Comparison of ENCODE assay signal across 24 cellular contexts in genomic region chr11:64132982-64133705, GRCh38. TPM values are rescaled to one million over a fixed set of nuclear protein-coding genes. Genes with fewer than 3 reads are reported as not detected.
DNase-seq lines count a peak whose midpoint lies in the region; ATAC-seq, FAIRE-seq and TF ChIP-seq lines count a peak whose summit lies in the region.
"Had no signal": no experiment of that assay in that cellular context is flagged by ENCODE, and none has a peak within 500 bp of the region (broad histone marks: within the 10 kb centered on the region; RNA-seq: fewer than 3 reads in every experiment).

No MANE protein-coding gene starts in this region.

- H3K36me3 Mint-ChIP-seq in activated T-cell treated with anti-CD3 and anti-CD28 coated beads, Interleukin-2, amount 50 U/mL, for 24 hours (ENCODE audit: low read depth) = no peaks in the 10 kb centered on the region
- H3K36me3 Mint-ChIP-seq: CD8-positive, alpha-beta T cell had no signal

- no peak for TF ChIP-seq RAD21 in HepG2 (CRISPR knock-in tag; IDR thresholded peaks at IDR 0.05)
- no peak for TF ChIP-seq RAD21 in H1 (IDR thresholded peaks at IDR 0.05 in 1 of 2, conservative IDR thresholded peaks at IDR 0.05 in 1 of 2; ENCODE audit: low read depth in 2 of 2, low read length in 2 of 2)

- peak overlapping the region; percentile 9; the same call in 1 of the 2 replicates for H2BK12ac ChIP-seq in H1 (ENCODE audit: low read depth, low read length)

- H3K27me3 ChIP-seq in HepG2 (ENCODE audit: control insufficient read depth in 1 of 2, insufficient read depth in 2 of 2, low read length in 2 of 2) (no peaks in the 10 kb centered on the region), right lobe of liver (no peaks in the 10 kb centered on the region), SJCRH30 (no peaks in the 10 kb centered on the region), H1 (replicated peaks in 1 of 4; ENCODE audit: control insufficient read depth in 3 of 4, extremely low read depth in 1 of 4, insufficient read depth in 3 of 4, low read length in 3 of 4) (peaks cover 0 to 38% (median 18%) of the 10 kb centered on the region in 4 experiments; a peak in 6 of 7 replicates)
- H3K27me3 ChIP-seq: MG63, Peyer's patch had no signal

- H2BK120ac ChIP-seq in H1 (replicated peaks; ENCODE audit: low read depth, low read length) = no peak overlapping the region

- no peak overlapping the region for H2AK5ac ChIP-seq in H1 (ENCODE audit: low read depth, low read length)

- no peak overlapping the region for H3K27ac ChIP-seq in HepG2 (ENCODE audit: extremely low read length, insufficient read depth, low read length)
- no peak overlapping the region for H3K27ac ChIP-seq in right lobe of liver
- peak overlapping the region; percentile 88 for H3K27ac ChIP-seq in SJCRH30
- H3K27ac ChIP-seq in H1 (ENCODE audit: low read depth, low read length) = no peak overlapping the region
- peak overlapping the region; percentile 25 for H3K27ac ChIP-seq in temporal lobe (ENCODE audit: low read depth, low read length)
- H3K27ac ChIP-seq: Peyer's patch had no signal

- H3K9me3 Mint-ChIP-seq in activated T-cell treated with anti-CD3 and anti-CD28 coated beads, Interleukin-2, amount 50 U/mL, for 24 hours = no peaks in the 10 kb centered on the region
- H3K9me3 Mint-ChIP-seq: CD8-positive, alpha-beta T cell had no signal

- no peak for TF ChIP-seq CTCF in HepG2 (CRISPR knock-in tag; IDR thresholded peaks at IDR 0.05)
- no peak for TF ChIP-seq CTCF in right lobe of liver (IDR thresholded peaks at IDR 0.05)
- no peak for TF ChIP-seq CTCF in H1 (IDR thresholded peaks at IDR 0.05; ENCODE audit: control extremely low read depth in 1 of 3, insufficient read depth in 1 of 3, low read depth in 1 of 3, low read length in 3 of 3)

- no peak overlapping the region for H4K8ac ChIP-seq in H1 (ENCODE audit: extremely low read depth, insufficient read depth, low read length)

- H3K27me3 Mint-ChIP-seq in activated T-cell treated with anti-CD3 and anti-CD28 coated beads, Interleukin-2, amount 50 U/mL, for 24 hours = no peaks in the 10 kb centered on the region

- POLR2A ChIA-PET in HepG2 (lab: Yijun Ruan, JAX) = interaction anchor here (1.4 kb wide), 1 partner anchor 53 kb away, joined by 4 read pairs; the partner anchor contains the start of gene STIP1
- POLR2A ChIA-PET in H1 (lab: Charles Lee; ENCODE audit: partially characterized antibody) = interaction anchor here (0.6 to 3.9 kb wide), 2 partner anchors 11 to 37 kb away, joined by 3 to 16 read pairs; no protein-coding TSS in a partner anchor

- H3K14ac ChIP-seq in H1 (ENCODE audit: insufficient read length) = no peak overlapping the region

- 92% methylated on average over 13 of the region's 17 CpGs for WGBS in HepG2 (ENCODE audit: low lambda C conversion rate)
- no CpG with 5 or more reads among the region's 17 CpGs for WGBS in right lobe of liver (ENCODE audit: insufficient coverage, low coverage, low lambda C conversion rate, missing lambda C conversion rate)
- 92% methylated on average over 13 of the region's 17 CpGs; no CpG with 5 or more reads in 1 of the 2 experiments for WGBS in H1 (ENCODE audit: extremely low coverage in 1 of 2, insufficient coverage in 1 of 2, insufficient read length in 1 of 2, insufficient replicate concordance in 2 of 2, low coverage in 1 of 2, low lambda C conversion rate in 2 of 2, missing lambda C conversion rate in 1 of 2), 2 experiments

- DNase-seq in HepG2 (ENCODE audit: low spot score) (no peak), right lobe of liver (no peak), SJCRH30 (peak; percentile 45 to 57), H1 (ENCODE audit: low read depth in 1 of 2, low spot score in 2 of 2) (no peak), SHP77 (lab: John Stamatoyannopoulos, UW) (no peak)
- DNase-seq in activated T-cell treated with anti-CD3 and anti-CD28 coated beads, Interleukin-2, amount 50 U/mL, for 24 hours = no peak
- DNase-seq: Caco-2; CD8-positive, alpha-beta T cell; GDM1; KG1; MG63; NCI-H146; NCI-H1930; NCI-H2107; NCI-H526; OCI-M1; Peyer's patch; T-helper 1 cell had no signal

- no peak overlapping the region for H3K18ac ChIP-seq in H1 (ENCODE audit: extremely low read depth, low read length)

- no peak overlapping the region for H3K4me3 Mint-ChIP-seq in activated T-cell treated with anti-CD3 and anti-CD28 coated beads, Interleukin-2, amount 50 U/mL, for 24 hours
- H3K4me3 Mint-ChIP-seq: CD8-positive, alpha-beta T cell had no signal

- CTCF ChIA-PET in HepG2 (lab: Yijun Ruan, JAX; ENCODE audit: low intra/inter-chr PET ratio, low total read pairs) = no interaction called here
- CTCF ChIA-PET in H1 (lab: Charles Lee; ENCODE audit: partially characterized antibody) = interaction anchor here (0.8 to 11.5 kb wide), 9 partner anchors 11 to 131 kb away, joined by 3 to 165 read pairs (median 4); no protein-coding TSS in a partner anchor

- H4K91ac ChIP-seq in H1 (replicated peaks; ENCODE audit: insufficient read length, low read length) = no peak overlapping the region

- H3K9ac ChIP-seq in HepG2 (ENCODE audit: insufficient read depth, low read depth, low read length) = no peak overlapping the region
- no peak overlapping the region for H3K9ac ChIP-seq in H1 (replicated peaks in 1 of 4; ENCODE audit: extremely low read depth in 1 of 4, low read depth in 3 of 4, low read length in 3 of 4)

- no peaks in the 10 kb centered on the region for H3K9me3 ChIP-seq in HepG2 (ENCODE audit: low read length)
- H3K9me3 ChIP-seq in right lobe of liver = no peaks in the 10 kb centered on the region
- no peaks in the 10 kb centered on the region for H3K9me3 ChIP-seq in SJCRH30 (replicated peaks)
- H3K9me3 ChIP-seq in H1 (ENCODE audit: insufficient read depth in 2 of 2, low read depth in 1 of 2, low read length in 1 of 2) = no peaks in the 10 kb centered on the region
- H3K9me3 ChIP-seq: Caco-2, MG63, Peyer's patch had no signal

- peaks cover 3% of the 10 kb centered on the region for H3K79me1 ChIP-seq in H1 (ENCODE audit: low read depth, low read length)

- no peaks in the 10 kb centered on the region for H3K79me2 ChIP-seq in HepG2 (ENCODE audit: insufficient read depth, low read length)
- no peaks in the 10 kb centered on the region for H3K79me2 ChIP-seq in H1 (ENCODE audit: control insufficient read depth in 1 of 2, insufficient read depth in 2 of 2, low read length in 2 of 2)

- H3K27ac Mint-ChIP-seq in activated T-cell treated with anti-CD3 and anti-CD28 coated beads, Interleukin-2, amount 50 U/mL, for 24 hours = no peak overlapping the region
- H3K27ac Mint-ChIP-seq: CD8-positive, alpha-beta T cell had no signal

- H2AFZ ChIP-seq in HepG2 (ENCODE audit: low read length) (no peak overlapping the region), H1 (ENCODE audit: low read length) (no peak overlapping the region)

- H3K4ac ChIP-seq in H1 (replicated peaks; ENCODE audit: insufficient read length, low read depth, low read length) = no peak overlapping the region

- H3K36me3 ChIP-seq in HepG2 (replicated peaks in 1 of 2; ENCODE audit: control insufficient read depth in 1 of 2, insufficient read depth in 2 of 2, low read length in 2 of 2) = peaks cover 0 to 1% of the 10 kb centered on the region in 2 experiments; a peak in 2 of 5 replicates
- no peaks in the 10 kb centered on the region for H3K36me3 ChIP-seq in right lobe of liver
- H3K36me3 ChIP-seq in SJCRH30 = no peaks in the 10 kb centered on the region
- no peaks in the 10 kb centered on the region for H3K36me3 ChIP-seq in H1 (ENCODE audit: control insufficient read depth in 2 of 4, insufficient read depth in 4 of 4, low read length in 3 of 4)
- H3K36me3 ChIP-seq: MG63, Peyer's patch had no signal

- ATAC-seq in HepG2 (no peak), right lobe of liver (no peak), HG03342 (IDR thresholded peaks at IDR 0.05; ENCODE audit: unreplicated experiment) (no peak)
- ATAC-seq: CD8-positive, alpha-beta T cell; HCT116 had no signal

- no peak overlapping the region for H3K56ac ChIP-seq in H1 (replicated peaks; ENCODE audit: insufficient read length, low read depth, low read length)

- intact Hi-C loops in HepG2 (cut with micrococcal nuclease; ENCODE audit: unreplicated experiment) = no loop called here
- intact Hi-C loops in right lobe of liver (cut with DNase I) = no loop called here

- TF ChIP-seq EP300 in HepG2 (IDR thresholded peaks at IDR 0.05; ENCODE audit: low read depth in 2 of 2, low read length in 2 of 2) (no peak), HepG2 (CRISPR knock-in tag; IDR thresholded peaks at IDR 0.05; ENCODE audit: borderline replicate concordance) (no peak), H1 (IDR thresholded peaks at IDR 0.05; ENCODE audit: borderline replicate concordance in 1 of 2, low read depth in 2 of 2, low read length in 2 of 2) (no peak)

- FAIRE-seq in HepG2 (lab: Jason Lieb, UNC) (no peak), H1 (lab: Jason Lieb, UNC) (no peak)
- FAIRE-seq: A204.1, GM12892, GM19239 had no signal

- no TSS peak for BruUV-seq in HepG2 (replicated peaks; lab: Mats Ljungman, UMichigan)

- in situ Hi-C loops in HepG2 (cut with HindIII; ENCODE audit: extremely low pct_ligation_motif_present, low pct_unique_long_range_greater_than_20kb) = no loop called here

- H3K4me2 ChIP-seq in HepG2 (ENCODE audit: low read depth, low read length) (no peak overlapping the region), H1 (ENCODE audit: insufficient read depth in 1 of 2, low read depth in 2 of 2, low read length in 2 of 2) (no peak overlapping the region)

- no peaks in the 10 kb centered on the region for H3K4me1 Mint-ChIP-seq in activated T-cell treated with anti-CD3 and anti-CD28 coated beads, Interleukin-2, amount 50 U/mL, for 24 hours (ENCODE audit: low read depth)

- H3K4me3 ChIP-seq in HepG2 (replicated peaks in 1 of 3; ENCODE audit: insufficient read depth in 1 of 3, low read depth in 2 of 3, low read length in 3 of 3) (no peak overlapping the region), right lobe of liver (no peak overlapping the region), SJCRH30 (0 out of 2 replicates have a peak overlapping the region, but pooled peaks have one; percentile 6), H1 (ENCODE audit: extremely low read depth in 1 of 4, insufficient read depth in 2 of 4, low read depth in 3 of 4, low read length in 4 of 4) (no peak overlapping the region)
- H3K4me3 ChIP-seq: MG63, Peyer's patch had no signal

- H2BK5ac ChIP-seq in H1 (ENCODE audit: low read depth, low read length) = no peak overlapping the region; the same call in 1 of the 2 replicates

- H2BK15ac ChIP-seq in H1 (ENCODE audit: low read length) = no peak overlapping the region

- no peak for TF ChIP-seq POLR2A in HepG2 (IDR thresholded peaks at IDR 0.05; ENCODE audit: insufficient read depth in 1 of 2, low read depth in 2 of 2, low read length in 2 of 2)
- no peak for TF ChIP-seq POLR2A in right lobe of liver (IDR thresholded peaks at IDR 0.05)
- no peak for TF ChIP-seq POLR2A in H1 (IDR thresholded peaks at IDR 0.05; ENCODE audit: control extremely low read depth in 1 of 2, low read depth in 2 of 2, low read length in 2 of 2)

- H3K23me2 ChIP-seq in H1 (ENCODE audit: low read depth, low read length) = no peaks in the 10 kb centered on the region

- no peak overlapping the region for H2BK20ac ChIP-seq in H1 (ENCODE audit: low read length)

- H3K4me1 ChIP-seq in HepG2 (ENCODE audit: insufficient read depth, low read length) = peaks cover 47% of the 10 kb centered on the region
- H3K4me1 ChIP-seq in right lobe of liver = peaks cover 0 to 3% (median 0%) of the 10 kb centered on the region in 4 donors
- peaks cover 31% of the 10 kb centered on the region for H3K4me1 ChIP-seq in SJCRH30
- peaks cover 0 to 10% (median 4%) of the 10 kb centered on the region in 4 experiments; a peak in 5 of 7 replicates for H3K4me1 ChIP-seq in H1 (replicated peaks in 1 of 4; ENCODE audit: control insufficient read depth in 3 of 4, insufficient read depth in 4 of 4, low read length in 3 of 4)
- H3K4me1 ChIP-seq: Peyer's patch had no signal

- H3K23ac ChIP-seq in H1 (ENCODE audit: insufficient read length) = no peak overlapping the region

- H4K20me1 ChIP-seq in HepG2 (ENCODE audit: insufficient read depth, low read length) (no peaks in the 10 kb centered on the region; the same call in 1 of the 2 replicates), H1 (replicated peaks in 1 of 2; ENCODE audit: control insufficient read depth in 1 of 2, insufficient read depth in 2 of 2, low read length in 2 of 2) (peaks cover 5 to 15% of the 10 kb centered on the region in 2 experiments)

- H4K5ac ChIP-seq in H1 (ENCODE audit: insufficient read length, low read depth, low read length) = no peak overlapping the region

RNA-seq across cellular contexts. Expression of gene MACROD1, which starts 32.8 kb away (rescaled TPM):
- total RNA-seq in HepG2 (2016; rRNA removed; fragmentation: Illumina TruSeq; extraction: Trizol) = 34.5 and 39.6 TPM in 2 replicates
- total RNA-seq in HepG2 (2016; cell fraction: cytosol; rRNA removed; fragmentation: Illumina TruSeq; extraction: Trizol; ENCODE audit: low read depth) = 23.6 and 29.7 TPM in 2 replicates
- 43.8 and 49.2 TPM in 2 replicates for total RNA-seq in HepG2 (2016; cell fraction: insoluble cytoplasmic fraction; rRNA removed; fragmentation: Illumina TruSeq; extraction: Trizol)
- 16.2 and 21.8 TPM in 2 replicates for total RNA-seq in HepG2 (2016; cell fraction: membrane; rRNA removed; fragmentation: Illumina TruSeq; extraction: Trizol)
- 22.4 and 29.3 TPM in 2 replicates for total RNA-seq in HepG2 (2016; cell fraction: nucleus; rRNA removed; fragmentation: Illumina TruSeq; extraction: Trizol)
- 23.1 and 33.3 TPM in 2 replicates for polyA plus RNA-seq in HepG2 (2011; rRNA removed)
- 25.3 and 42.0 TPM in 2 replicates for polyA plus RNA-seq in HepG2 (2011; cell fraction: cytosol; rRNA removed)
- 93.7 and 126 TPM in 2 replicates for polyA plus RNA-seq in HepG2 (2011; cell fraction: nucleus; rRNA removed)
- polyA plus RNA-seq in HepG2 (2012) = 18.7 and 29.0 TPM in 2 replicates
- 25.1 and 25.8 TPM in 2 replicates for polyA plus RNA-seq in HepG2 (2016; cell fraction: cytosol; fragmentation: Illumina TruSeq; extraction: Trizol; ENCODE audit: low read depth)
- polyA plus RNA-seq in HepG2 (2016; cell fraction: insoluble cytoplasmic fraction; fragmentation: Illumina TruSeq; extraction: Trizol; ENCODE audit: low read depth) = 30.6 and 31.8 TPM in 2 replicates
- polyA plus RNA-seq in HepG2 (2016; cell fraction: membrane; fragmentation: Illumina TruSeq; extraction: Trizol; ENCODE audit: low read depth) = 19.9 and 25.0 TPM in 2 replicates
- polyA plus RNA-seq in HepG2 (2016; cell fraction: nucleus; fragmentation: Illumina TruSeq; extraction: Trizol; ENCODE audit: insufficient read depth, low read depth) = 40.3 and 41.4 TPM in 2 replicates
- polyA minus RNA-seq in HepG2 (2011; rRNA and poly(A)+ RNA removed; ENCODE audit: low replicate concordance) = 8.3 and 13.1 TPM in 2 replicates
- 10.1 and 10.9 TPM in 2 replicates for polyA minus RNA-seq in HepG2 (2011; cell fraction: cytosol; rRNA and poly(A)+ RNA removed)
- 17.8 and 21.0 TPM in 2 replicates for polyA minus RNA-seq in HepG2 (2011; cell fraction: nucleus; rRNA and poly(A)+ RNA removed)
- total RNA-seq in right lobe of liver = 100 to 1,000 TPM in 1 of 6 experiments, 10 to 100 TPM in 5; 12.3 to 219 (median 27.8) TPM
- total RNA-seq in SJCRH30 (2014; rRNA removed; shearing (Covaris generic)) = 25.6 and 26.3 TPM in 2 replicates
- 19.5 and 19.6 TPM in 2 replicates for total RNA-seq in H1 (2021; fragmentation: NEBNext Ultra II Directional; extraction: Animal tissue kit (Norgen Biotek cat#: 25700))
- polyA plus RNA-seq in H1 (2011; rRNA removed) = 34.1 and 107 TPM in 2 replicates
- polyA plus RNA-seq in H1 (2011; cell fraction: cytosol; rRNA removed) = 32.4 TPM
- polyA plus RNA-seq in H1 (2011; cell fraction: nucleus; rRNA removed) = 76.9 TPM
- 11.6 to 26.0 TPM (median 19.7 TPM) in 4 replicates for polyA plus RNA-seq in H1 (2012, experiment 1 of 2)
- polyA plus RNA-seq in H1 (2012, experiment 2 of 2) = 38.9 TPM
- 15.5 TPM for polyA plus RNA-seq in H1 (2013, experiment 1 of 2)
- 18.0 TPM for polyA plus RNA-seq in H1 (2013, experiment 2 of 2)
- 1.8 and 2.5 TPM in 2 replicates for polyA minus RNA-seq in H1 (2011; rRNA and poly(A)+ RNA removed)
- 21.4 TPM for polyA minus RNA-seq in H1 (2011; cell fraction: cytosol; rRNA and poly(A)+ RNA removed)
- 16.9 TPM for polyA minus RNA-seq in H1 (2011; cell fraction: nucleus; rRNA and poly(A)+ RNA removed)
- 12.0 TPM for total RNA-seq in temporal lobe

RNA-seq across cellular contexts. Expression of gene STIP1, which starts 52.8 kb away (rescaled TPM):
- total RNA-seq in HepG2 (2016; rRNA removed; fragmentation: Illumina TruSeq; extraction: Trizol) = 217 and 245 TPM in 2 replicates
- 46.5 and 48.4 TPM in 2 replicates for total RNA-seq in HepG2 (2016; cell fraction: cytosol; rRNA removed; fragmentation: Illumina TruSeq; extraction: Trizol; ENCODE audit: low read depth)
- 218 and 244 TPM in 2 replicates for total RNA-seq in HepG2 (2016; cell fraction: insoluble cytoplasmic fraction; rRNA removed; fragmentation: Illumina TruSeq; extraction: Trizol)
- total RNA-seq in HepG2 (2016; cell fraction: membrane; rRNA removed; fragmentation: Illumina TruSeq; extraction: Trizol) = 61.0 and 67.1 TPM in 2 replicates
- total RNA-seq in HepG2 (2016; cell fraction: nucleus; rRNA removed; fragmentation: Illumina TruSeq; extraction: Trizol) = 112 and 121 TPM in 2 replicates
- polyA plus RNA-seq in HepG2 (2011; rRNA removed) = 81.1 and 83.3 TPM in 2 replicates
- polyA plus RNA-seq in HepG2 (2011; cell fraction: cytosol; rRNA removed) = 91.1 and 93.1 TPM in 2 replicates
- polyA plus RNA-seq in HepG2 (2011; cell fraction: nucleus; rRNA removed) = 60.8 and 70.1 TPM in 2 replicates
- polyA plus RNA-seq in HepG2 (2012) = 137 and 145 TPM in 2 replicates
- 30.4 and 33.4 TPM in 2 replicates for polyA plus RNA-seq in HepG2 (2016; cell fraction: cytosol; fragmentation: Illumina TruSeq; extraction: Trizol; ENCODE audit: low read depth)
- 276 and 284 TPM in 2 replicates for polyA plus RNA-seq in HepG2 (2016; cell fraction: insoluble cytoplasmic fraction; fragmentation: Illumina TruSeq; extraction: Trizol; ENCODE audit: low read depth)
- polyA plus RNA-seq in HepG2 (2016; cell fraction: membrane; fragmentation: Illumina TruSeq; extraction: Trizol; ENCODE audit: low read depth) = 43.9 and 49.3 TPM in 2 replicates
- polyA plus RNA-seq in HepG2 (2016; cell fraction: nucleus; fragmentation: Illumina TruSeq; extraction: Trizol; ENCODE audit: insufficient read depth, low read depth) = 175 and 176 TPM in 2 replicates
- polyA minus RNA-seq in HepG2 (2011; rRNA and poly(A)+ RNA removed; ENCODE audit: low replicate concordance) = 195 and 711 TPM in 2 replicates
- polyA minus RNA-seq in HepG2 (2011; cell fraction: cytosol; rRNA and poly(A)+ RNA removed) = 90.4 and 98.8 TPM in 2 replicates
- polyA minus RNA-seq in HepG2 (2011; cell fraction: nucleus; rRNA and poly(A)+ RNA removed) = 84.3 and 104 TPM in 2 replicates
- total RNA-seq in right lobe of liver = 100 to 1,000 TPM in 1 of 6 experiments, 10 to 100 TPM in 5; 27.6 to 110 (median 59.4) TPM
- total RNA-seq in SJCRH30 (2014; rRNA removed; shearing (Covaris generic)) = 283 and 302 TPM in 2 replicates
- total RNA-seq in H1 (2021; fragmentation: NEBNext Ultra II Directional; extraction: Animal tissue kit (Norgen Biotek cat#: 25700)) = 316 and 329 TPM in 2 replicates
- 140 and 151 TPM in 2 replicates for polyA plus RNA-seq in H1 (2011; rRNA removed)
- 252 TPM for polyA plus RNA-seq in H1 (2011; cell fraction: cytosol; rRNA removed)
- polyA plus RNA-seq in H1 (2011; cell fraction: nucleus; rRNA removed) = 221 TPM
- polyA plus RNA-seq in H1 (2012, experiment 1 of 2) = 305 to 468 TPM (median 341 TPM) in 4 replicates
- polyA plus RNA-seq in H1 (2012, experiment 2 of 2) = 185 TPM
- 190 TPM for polyA plus RNA-seq in H1 (2013, experiment 1 of 2)
- polyA plus RNA-seq in H1 (2013, experiment 2 of 2) = 182 TPM
- polyA minus RNA-seq in H1 (2011; rRNA and poly(A)+ RNA removed) = 373 and 434 TPM in 2 replicates
- polyA minus RNA-seq in H1 (2011; cell fraction: cytosol; rRNA and poly(A)+ RNA removed) = 164 TPM
- polyA minus RNA-seq in H1 (2011; cell fraction: nucleus; rRNA and poly(A)+ RNA removed) = 201 TPM
- total RNA-seq in temporal lobe = 62.9 TPM

Comparison
In these comparisons a context has a peak if more than half of its experiments do, and no peak if none do; other contexts are left out.
1. DNase-seq: peak in SJCRH30 (2 of 2); none in HepG2 (single experiment), right lobe of liver (0 of 3), H1 (0 of 2), activated T-cell treated with anti-CD3 and anti-CD28 coated beads, Interleukin-2, amount 50 U/mL, for 24 hours (single experiment) and SHP77 (0 of 2).
2. H3K27ac ChIP-seq: peak in SJCRH30 (single experiment) and temporal lobe (single experiment); none in HepG2 (single experiment), right lobe of liver (0 of 3) and H1 (single experiment).